In genomic region chr13:28541966-28542365, GRCh38 we compare ENCODE assay signal across 20 cellular contexts.
DNase-seq lines count a peak whose midpoint lies in the region; ATAC-seq and TF ChIP-seq lines count a peak whose summit lies in the region.
"Had no signal": no experiment of that assay in that cellular context is flagged by ENCODE, and none has a peak within 500 bp of the region (broad histone marks: within the 10 kb centered on the region; RNA-seq: fewer than 3 reads in every experiment).

No MANE protein-coding gene starts in this region.

- no peak for DNase-seq in activated naive CD4-positive, alpha-beta T cell treated with anti-CD3 and anti-CD28 coated beads, Interleukin-2, amount 10 ng/mL, durations not matched to agents 7 days and 5 days
- DNase-seq in activated naive CD4-positive, alpha-beta T cell treated with anti-CD3 and anti-CD28 coated beads, Interleukin-2, amount 50 U/mL, for 16 hours: no peak
- DNase-seq in NCI-H526 (lab: John Stamatoyannopoulos, UW) (peak; percentile 19 to 30), choroid plexus epithelial cell (ENCODE audit: low read depth) (peak; percentile 43), LoVo (ENCODE audit: low spot score) (no peak)
- DNase-seq: CD4-positive, CD25-positive, alpha-beta regulatory T cell; COR-L47; DMS79; Karpas-422; NCI-H1436; NCI-H187 treated with DMSO at 0.1 percent for 48 hours; NCI-H2171; NCI-H524 treated with DMSO at 0.1 percent for 48 hours; T-helper 1 cell had no signal

- peaks cover 5% of the 10 kb centered on the region for H3K9me3 Mint-ChIP-seq in activated naive CD4-positive, alpha-beta T cell treated with anti-CD3 and anti-CD28 coated beads, Interleukin-2, amount 10 ng/mL, durations not matched to agents 7 days and 5 days

- H3K4me3 Mint-ChIP-seq in activated naive CD4-positive, alpha-beta T cell treated with anti-CD3 and anti-CD28 coated beads, Interleukin-2, amount 10 ng/mL, durations not matched to agents 7 days and 5 days: no peak overlapping the region
- H3K4me3 Mint-ChIP-seq: CD4-positive, CD25-positive, alpha-beta regulatory T cell; IgD-negative memory B cell had no signal

- H3K36me3 Mint-ChIP-seq in activated naive CD4-positive, alpha-beta T cell treated with anti-CD3 and anti-CD28 coated beads, Interleukin-2, amount 10 ng/mL, durations not matched to agents 7 days and 5 days: no peaks in the 10 kb centered on the region
- H3K36me3 Mint-ChIP-seq: CD4-positive, CD25-positive, alpha-beta regulatory T cell; IgD-negative memory B cell had no signal

- H3K27me3 Mint-ChIP-seq in activated naive CD4-positive, alpha-beta T cell treated with anti-CD3 and anti-CD28 coated beads, Interleukin-2, amount 10 ng/mL, durations not matched to agents 7 days and 5 days: peaks cover 3% of the 10 kb centered on the region

- ATAC-seq in HG03045 (IDR thresholded peaks at IDR 0.05; ENCODE audit: unreplicated experiment): no peak
- ATAC-seq in HG02588 (IDR thresholded peaks at IDR 0.05; ENCODE audit: unreplicated experiment): no peak
- ATAC-seq: HCT116, Right ventricle myocardium inferior had no signal

- CTCF ChIA-PET in activated naive CD4-positive, alpha-beta T cell treated with anti-CD3 and anti-CD28 coated beads, Interleukin-2, amount 10 ng/mL, durations not matched to agents 7 days and 5 days (lab: Charles Lee): no interaction called here

- no peak for TF ChIP-seq CTCF in choroid plexus epithelial cell (conservative IDR thresholded peaks at IDR 0.05; ENCODE audit: low read depth, low read length)

- H3K4me1 Mint-ChIP-seq in activated naive CD4-positive, alpha-beta T cell treated with anti-CD3 and anti-CD28 coated beads, Interleukin-2, amount 10 ng/mL, durations not matched to agents 7 days and 5 days: no peaks in the 10 kb centered on the region

- peak overlapping the region; percentile 6 for H3K27ac Mint-ChIP-seq in activated naive CD4-positive, alpha-beta T cell treated with anti-CD3 and anti-CD28 coated beads, Interleukin-2, amount 10 ng/mL, durations not matched to agents 7 days and 5 days
- H3K27ac Mint-ChIP-seq: CD4-positive, CD25-positive, alpha-beta regulatory T cell; IgD-negative memory B cell had no signal

- H3K4me3 ChIP-seq in choroid plexus epithelial cell (ENCODE audit: low read depth, low read length): no peak overlapping the region
- H3K4me3 ChIP-seq: SJSA1 had no signal

Comparison
In these comparisons a context has a peak if more than half of its experiments do, and no peak if none do; other contexts are left out.
1. DNase-seq: peak in NCI-H526 (2 of 2) and choroid plexus epithelial cell (single experiment); none in activated naive CD4-positive, alpha-beta T cell treated with anti-CD3 and anti-CD28 coated beads, Interleukin-2, amount 10 ng/mL, durations not matched to agents 7 days and 5 days (single experiment), activated naive CD4-positive, alpha-beta T cell treated with anti-CD3 and anti-CD28 coated beads, Interleukin-2, amount 50 U/mL, for 16 hours (single experiment) and LoVo (single experiment).